Comparison of ENCODE assay signal across 1 cellular context in genomic region chr12:116128779-116129178, GRCh38.
TF ChIP-seq lines count a peak whose summit lies in the region.

No MANE protein-coding gene starts in this region.

TF ChIP-seq in K562, 482 proteins besides CTCF, POLR2A, EP300 and RAD21 (continued from another document):
- peak; percentile 70 for TF ChIP-seq MAFF (IDR thresholded peaks at IDR 0.05; ENCODE audit: low read length)
- TF ChIP-seq YY1 (IDR thresholded peaks at IDR 0.05; ENCODE audit: borderline replicate concordance in 1 of 3, control insufficient read depth in 1 of 3, extremely low read depth in 1 of 3, insufficient read depth in 3 of 3, insufficient read length in 1 of 3, insufficient replicate concordance in 2 of 3, low read depth in 1 of 3, low read length in 2 of 3): no peak
- no peak for TF ChIP-seq CREM (IDR thresholded peaks at IDR 0.05; ENCODE audit: low read depth)
- no peak for TF ChIP-seq HNRNPLL (IDR thresholded peaks at IDR 0.05; ENCODE audit: low read depth, low read length, poor library complexity, severe bottlenecking)
- no peak for TF ChIP-seq RHOXF2B (CRISPR knock-in tag; conservative IDR thresholded peaks at IDR 0.05)
- TF ChIP-seq RBM14 (IDR thresholded peaks at IDR 0.05; ENCODE audit: borderline replicate concordance, insufficient read depth, low read depth, low read length): no peak
- TF ChIP-seq MAFK (IDR thresholded peaks at IDR 0.05; ENCODE audit: low read length): peak; percentile 62; the same call in 1 of the 2 replicates
- no peak for TF ChIP-seq ATF3 (IDR thresholded peaks at IDR 0.05)
- TF ChIP-seq ATF3 (CRISPR knock-in tag; conservative IDR thresholded peaks at IDR 0.05): no peak
- TF ChIP-seq NFE2 (IDR thresholded peaks at IDR 0.05; ENCODE audit: low read depth): no peak
- no peak for TF ChIP-seq GABPA (tag; conservative IDR thresholded peaks at IDR 0.05; ENCODE audit: low read depth)
- no peak for TF ChIP-seq RB1 (IDR thresholded peaks at IDR 0.05; ENCODE audit: low read depth)
- TF ChIP-seq ZNF212 (CRISPR knock-in tag; IDR thresholded peaks at IDR 0.05): no peak
- TF ChIP-seq NFYB (IDR thresholded peaks at IDR 0.05; ENCODE audit: extremely low read depth, insufficient read length): no peak
- no peak for TF ChIP-seq ZNF449 (CRISPR knock-in tag; IDR thresholded peaks at IDR 0.05)
- no peak for TF ChIP-seq FOXP1 (CRISPR knock-in tag; IDR thresholded peaks at IDR 0.05)
- no peak for TF ChIP-seq NR4A1 (CRISPR knock-in tag; IDR thresholded peaks at IDR 0.05)
- no peak for TF ChIP-seq NR4A1 (tag; IDR thresholded peaks at IDR 0.05)
- no peak for TF ChIP-seq ZBTB2 (IDR thresholded peaks at IDR 0.05)
- no peak for TF ChIP-seq CBFA2T2 (conservative IDR thresholded peaks at IDR 0.05)
- no peak for TF ChIP-seq MNT (conservative IDR thresholded peaks at IDR 0.05)
- TF ChIP-seq ZNF316 (IDR thresholded peaks at IDR 0.05): peak; percentile 89
- no peak for TF ChIP-seq RUNX1 (IDR thresholded peaks at IDR 0.05; ENCODE audit: low read depth)
- no peak for TF ChIP-seq CEBPZ (IDR thresholded peaks at IDR 0.05; ENCODE audit: borderline replicate concordance, low read depth, low read length)
- no peak for TF ChIP-seq CBX3 (IDR thresholded peaks at IDR 0.05; ENCODE audit: borderline replicate concordance in 1 of 2, low read length in 2 of 2)
- TF ChIP-seq CCNT2 (IDR thresholded peaks at IDR 0.05; ENCODE audit: borderline replicate concordance, extremely low read depth, insufficient read length, low read depth, low read length): no peak
- TF ChIP-seq TRIM25 (IDR thresholded peaks at IDR 0.05; ENCODE audit: borderline replicate concordance): no peak
- TF ChIP-seq SP2 (IDR thresholded peaks at IDR 0.05; ENCODE audit: extremely low read depth, low read depth, low read length, poor library complexity, severe bottlenecking): no peak
- no peak for TF ChIP-seq ELF4 (CRISPR knock-in tag; IDR thresholded peaks at IDR 0.05)
- no peak for TF ChIP-seq EHMT2 (IDR thresholded peaks at IDR 0.05)
